In genomic region chr9:87556039-87556438, GRCh38 we compare ENCODE assay signal across 16 cellular contexts. TPM values are rescaled to one million over a fixed set of nuclear protein-coding genes. Genes with fewer than 3 reads are reported as not detected.
DNase-seq lines count a peak whose midpoint lies in the region; ATAC-seq, FAIRE-seq and TF ChIP-seq lines count a peak whose summit lies in the region.
"Had no signal": no experiment of that assay in that cellular context is flagged by ENCODE, and none has a peak within 500 bp of the region (broad histone marks: within the 10 kb centered on the region; RNA-seq: fewer than 3 reads in every experiment).

No MANE protein-coding gene starts in this region.

- H3K27ac ChIP-seq in OCI-LY7 (ENCODE audit: low read depth, low read length, poor library complexity, severe bottlenecking) (peak overlapping the region; percentile 85), pancreas (peak overlapping the region in 3 of 4 donors; percentile 22 to 34 (median 30)), trophoblast cell (ENCODE audit: low read depth, low read length) (no peak overlapping the region), neural progenitor cell (no peak overlapping the region)
- H3K27ac ChIP-seq: psoas muscle had no signal

- H4K91ac ChIP-seq in trophoblast cell (ENCODE audit: low read depth, low read length) = no peak overlapping the region

- no peaks in the 10 kb centered on the region for H3K9me3 Mint-ChIP-seq in neural progenitor cell
- H3K9me3 Mint-ChIP-seq: activated CD4-positive, alpha-beta memory T cell treated with anti-CD3 and anti-CD28 coated beads for 36 hours; activated naive CD8-positive, alpha-beta T cell treated with anti-CD3 and anti-CD28 coated beads, Interleukin-2, amount 10 ng/mL, durations not matched to agents 7 days and 5 days; stimulated activated naive CD8-positive, alpha-beta T cell treated with anti-CD3 and anti-CD28 coated beads, Interleukin-15, amount 100 ng/mL, for 72 hours had no signal

- 37 to 45% methylated on average over 7 of the region's 7 CpGs for WGBS in pancreas, 2 donors
- WGBS in trophoblast cell (ENCODE audit: extremely low coverage, insufficient coverage, insufficient read length) = no CpG with 5 or more reads among the region's 7 CpGs

- POLR2A ChIA-PET in OCI-LY7 (lab: Charles Lee) = interaction anchor here (0.5 to 3.0 kb wide), 9 partner anchors 11 to 199 kb away, joined by 3 to 35 read pairs (median 5); no protein-coding TSS in a partner anchor

- CTCF ChIA-PET in OCI-LY7 (lab: Charles Lee; ENCODE audit: unreplicated experiment) = interaction anchor here (0.5 kb wide), 2 partner anchors 15 to 767 kb away, joined by 3 read pairs; no protein-coding TSS in a partner anchor

- H3K4me1 ChIP-seq in OCI-LY7 (ENCODE audit: insufficient read depth, low read length, poor library complexity, severe bottlenecking) (peaks cover 68% of the 10 kb centered on the region), pancreas (peaks cover 0 to 17% (median 7%) of the 10 kb centered on the region in 3 donors), trophoblast cell (ENCODE audit: control insufficient read depth in 1 of 2, insufficient read depth in 2 of 2, low read length in 2 of 2) (peaks cover 7% of the 10 kb centered on the region in 2 experiments), neural progenitor cell (no peaks in the 10 kb centered on the region)
- H3K4me1 ChIP-seq: psoas muscle had no signal

- no peak overlapping the region for H3K18ac ChIP-seq in trophoblast cell (ENCODE audit: low read length)

- H3K4me2 ChIP-seq in OCI-LY7 (ENCODE audit: low read length) = peak overlapping the region; percentile 34
- no peak overlapping the region for H3K4me2 ChIP-seq in trophoblast cell (ENCODE audit: low read length)
- H3K4me2 ChIP-seq in neural progenitor cell = no peak overlapping the region

- H3K36me3 Mint-ChIP-seq in neural progenitor cell = peaks cover 4% of the 10 kb centered on the region
- H3K36me3 Mint-ChIP-seq: activated CD4-positive, alpha-beta memory T cell treated with anti-CD3 and anti-CD28 coated beads for 36 hours; activated naive CD8-positive, alpha-beta T cell treated with anti-CD3 and anti-CD28 coated beads, Interleukin-2, amount 10 ng/mL, durations not matched to agents 7 days and 5 days had no signal

- in situ Hi-C loops in GM13977 (cut with MboI; ENCODE audit: low pct_unique_long_range_greater_than_20kb, low sequenced_read_pairs, unreplicated experiment) = no loop called here

- no peak overlapping the region for H3K4me3 ChIP-seq in OCI-LY7 (ENCODE audit: low read depth, low read length, poor library complexity, severe bottlenecking)
- H3K4me3 ChIP-seq in pancreas = no peak overlapping the region
- H3K4me3 ChIP-seq in trophoblast cell (ENCODE audit: low read depth, low read length) = no peak overlapping the region
- no peak overlapping the region for H3K4me3 ChIP-seq in neural progenitor cell
- H3K4me3 ChIP-seq: psoas muscle had no signal

- no peak overlapping the region for H2BK12ac ChIP-seq in trophoblast cell (ENCODE audit: low read length)

- H4K8ac ChIP-seq in trophoblast cell (ENCODE audit: low read depth, low read length) = no peak overlapping the region

- TF ChIP-seq POLR2A in GM12892 (IDR thresholded peaks at IDR 0.05; ENCODE audit: low read depth, low read length) = no peak

- peak; percentile 5 for FAIRE-seq in GM12892 (lab: Jason Lieb, UNC)
- no peak for FAIRE-seq in pancreas (lab: Jason Lieb, UNC)
- FAIRE-seq: bronchial epithelial cell, D721Med had no signal

- H3K4ac ChIP-seq in trophoblast cell (ENCODE audit: low read depth, low read length) = no peak overlapping the region

- no peaks in the 10 kb centered on the region for H3K79me1 ChIP-seq in trophoblast cell (ENCODE audit: low read length)

- H3K27me3 ChIP-seq in pancreas (no peaks in the 10 kb centered on the region), trophoblast cell (ENCODE audit: insufficient read depth, low read length) (no peaks in the 10 kb centered on the region), neural progenitor cell (no peaks in the 10 kb centered on the region)

- H3F3A ChIP-seq in neural progenitor cell (ENCODE audit: low read depth) = no peaks in the 10 kb centered on the region

- H2BK120ac ChIP-seq in trophoblast cell (ENCODE audit: insufficient read depth, low read length, poor library complexity) = no peak overlapping the region

- peaks cover 3% of the 10 kb centered on the region for H3K27me3 Mint-ChIP-seq in neural progenitor cell (ENCODE audit: insufficient read depth, low read depth)

- no peak overlapping the region for H3K14ac ChIP-seq in trophoblast cell (ENCODE audit: low read length)

- no peak overlapping the region for H4K12ac ChIP-seq in trophoblast cell (ENCODE audit: low read depth, low read length)

- intact Hi-C loops in OCI-LY7 (cut with micrococcal nuclease; ENCODE audit: unreplicated experiment) (loop anchor here (2.0 to 5.0 kb wide), 3 partner anchors 86 to 219 kb away; no protein-coding TSS in a partner anchor), pancreas (cut with DNase I) (no loop called here)

- H3K23ac ChIP-seq in trophoblast cell (ENCODE audit: low read length) = no peak overlapping the region

- H3K4me1 Mint-ChIP-seq in neural progenitor cell = peaks cover 15% of the 10 kb centered on the region
- H3K4me1 Mint-ChIP-seq: activated naive CD8-positive, alpha-beta T cell treated with anti-CD3 and anti-CD28 coated beads, Interleukin-2, amount 10 ng/mL, durations not matched to agents 7 days and 5 days had no signal

- H3K9me3 ChIP-seq in OCI-LY7 (ENCODE audit: low read length) (no peaks in the 10 kb centered on the region), pancreas (no peaks in the 10 kb centered on the region), trophoblast cell (ENCODE audit: insufficient read depth, low read depth, low read length) (peaks cover 3% of the 10 kb centered on the region), neural progenitor cell (ENCODE audit: low read depth) (no peaks in the 10 kb centered on the region)
- H3K9me3 ChIP-seq: psoas muscle had no signal

- ATAC-seq in pancreas = peak; percentile 25 to 69 (median 39)
- ATAC-seq in HG03196 (IDR thresholded peaks at IDR 0.05; ENCODE audit: unreplicated experiment) = no peak
- ATAC-seq: psoas muscle; SK-N-SH treated with all-trans-retinoic acid at 6 μM for 48 hours; stimulated activated naive CD8-positive, alpha-beta T cell treated with anti-CD3 and anti-CD28 coated beads, Interleukin-15, amount 100 ng/mL, for 72 hours had no signal

- H3K4me3 Mint-ChIP-seq in neural progenitor cell = no peak overlapping the region
- H3K4me3 Mint-ChIP-seq: activated CD4-positive, alpha-beta memory T cell treated with anti-CD3 and anti-CD28 coated beads for 36 hours; activated naive CD8-positive, alpha-beta T cell treated with anti-CD3 and anti-CD28 coated beads, Interleukin-2, amount 10 ng/mL, durations not matched to agents 7 days and 5 days; stimulated activated naive CD8-positive, alpha-beta T cell treated with anti-CD3 and anti-CD28 coated beads, Interleukin-15, amount 100 ng/mL, for 72 hours had no signal

- H2AFZ ChIP-seq in OCI-LY7 (ENCODE audit: low read length) = no peak overlapping the region
- no peak overlapping the region for H2AFZ ChIP-seq in trophoblast cell (ENCODE audit: insufficient read depth, low read length, poor library complexity)
- H2AFZ ChIP-seq in neural progenitor cell (replicated peaks) = no peak overlapping the region

- no peak overlapping the region for H2AK5ac ChIP-seq in trophoblast cell (ENCODE audit: low read length)

- H3K79me2 ChIP-seq in OCI-LY7 (ENCODE audit: insufficient read depth, low read depth, low read length) (no peaks in the 10 kb centered on the region), trophoblast cell (ENCODE audit: control insufficient read depth, insufficient read depth, low read length, poor library complexity) (no peaks in the 10 kb centered on the region), neural progenitor cell (ENCODE audit: low read depth) (peaks cover 28% of the 10 kb centered on the region)

- TF ChIP-seq CTCF in OCI-LY7 (conservative IDR thresholded peaks at IDR 0.05; ENCODE audit: low read length) (no peak), pancreas (IDR thresholded peaks at IDR 0.05) (no peak), GM13977 (IDR thresholded peaks at IDR 0.05; ENCODE audit: extremely low read depth, insufficient read depth, missing control alignments) (no peak), neural progenitor cell (IDR thresholded peaks at IDR 0.05) (no peak)

- no peaks in the 10 kb centered on the region for H3K36me3 ChIP-seq in OCI-LY7 (ENCODE audit: insufficient read depth, low read length)
- no peaks in the 10 kb centered on the region for H3K36me3 ChIP-seq in pancreas
- H3K36me3 ChIP-seq in trophoblast cell (ENCODE audit: control insufficient read depth in 1 of 2, insufficient read depth in 2 of 2, low read length in 2 of 2) = no peaks in the 10 kb centered on the region
- H3K36me3 ChIP-seq in neural progenitor cell = no peaks in the 10 kb centered on the region

- H3K9ac ChIP-seq in trophoblast cell (ENCODE audit: low read length) = no peak overlapping the region
- H3K9ac ChIP-seq in neural progenitor cell = no peak overlapping the region

- no TSS peak for BruUV-seq in OCI-LY7 (replicated peaks; lab: Mats Ljungman, UMichigan)

- DNase-seq in GM12892 (ENCODE audit: insufficient read length) = no peak
- DNase-seq in NCI-H1417 (lab: John Stamatoyannopoulos, UW) = peak in 2 of 3 experiments; percentile 71 to 92
- peak; percentile 90 for DNase-seq in OCI-LY7 (ENCODE audit: low spot score)
- DNase-seq in pancreas = no peak
- no peak for DNase-seq in trophoblast cell
- no peak for DNase-seq in GM13977 (ENCODE audit: low spot score)
- DNase-seq in neural progenitor cell (ENCODE audit: low spot score) = no peak
- DNase-seq: activated CD4-positive, alpha-beta memory T cell treated with anti-CD3 and anti-CD28 coated beads for 36 hours; activated naive CD8-positive, alpha-beta T cell treated with anti-CD3 and anti-CD28 coated beads, Interleukin-2, amount 10 ng/mL, durations not matched to agents 7 days and 5 days; activated T-cell treated with anti-CD3 and anti-CD28 coated beads, Interleukin-2, amount 50 U/mL, for 48 hours; psoas muscle; stimulated activated naive CD8-positive, alpha-beta T cell treated with anti-CD3 and anti-CD28 coated beads, Interleukin-15, amount 100 ng/mL, for 72 hours had no signal

- no peaks in the 10 kb centered on the region for H4K20me1 ChIP-seq in OCI-LY7 (ENCODE audit: insufficient read depth, low read length)
- no peaks in the 10 kb centered on the region for H4K20me1 ChIP-seq in neural progenitor cell (ENCODE audit: low read depth)

- no peak overlapping the region for H3K27ac Mint-ChIP-seq in neural progenitor cell
- H3K27ac Mint-ChIP-seq: activated CD4-positive, alpha-beta memory T cell treated with anti-CD3 and anti-CD28 coated beads for 36 hours; activated naive CD8-positive, alpha-beta T cell treated with anti-CD3 and anti-CD28 coated beads, Interleukin-2, amount 10 ng/mL, durations not matched to agents 7 days and 5 days; stimulated activated naive CD8-positive, alpha-beta T cell treated with anti-CD3 and anti-CD28 coated beads, Interleukin-15, amount 100 ng/mL, for 72 hours had no signal

- H2BK5ac ChIP-seq in trophoblast cell (ENCODE audit: low read depth, low read length, poor library complexity) = no peak overlapping the region

- no peaks in the 10 kb centered on the region for H3K9me2 ChIP-seq in OCI-LY7 (ENCODE audit: insufficient read depth, low read length)

RNA-seq across cellular contexts. Expression of gene DAPK1, which starts 58.4 kb away (rescaled TPM):
- 26.7 TPM for polyA plus RNA-seq in GM12892 (2012; ENCODE audit: missing spikeins)
- total RNA-seq in OCI-LY7 (2014; rRNA removed; shearing (Covaris generic)) = 0.18 and 0.25 TPM in 2 replicates
- total RNA-seq in OCI-LY7 (2022) = 2.8 and 3.5 TPM in 2 replicates
- total RNA-seq in pancreas = 10 to 100 TPM; 43.1 to 98.7 (median 48.9) TPM
- 10 to 100 TPM; 29.1 to 31.8 TPM for polyA plus RNA-seq in pancreas
- polyA plus RNA-seq in trophoblast cell (2013) = 19.7 and 20.7 TPM in 2 replicates
- total RNA-seq in neural progenitor cell (ENCODE audit: low replicate concordance) = 29.5 and 47.5 TPM in 2 replicates

Comparison
In these comparisons a context has a peak if more than half of its experiments do, and no peak if none do; other contexts are left out.
1. DNase-seq: peak in NCI-H1417 (2 of 3) and OCI-LY7 (single experiment); none in GM12892 (single experiment), pancreas (0 of 6), trophoblast cell (0 of 2), GM13977 (single experiment) and neural progenitor cell (single experiment).
2. H3K27ac ChIP-seq: peak in OCI-LY7 (single experiment) and pancreas (3 of 4); none in trophoblast cell (single experiment) and neural progenitor cell (single experiment).